In the genomic region with DNA sequence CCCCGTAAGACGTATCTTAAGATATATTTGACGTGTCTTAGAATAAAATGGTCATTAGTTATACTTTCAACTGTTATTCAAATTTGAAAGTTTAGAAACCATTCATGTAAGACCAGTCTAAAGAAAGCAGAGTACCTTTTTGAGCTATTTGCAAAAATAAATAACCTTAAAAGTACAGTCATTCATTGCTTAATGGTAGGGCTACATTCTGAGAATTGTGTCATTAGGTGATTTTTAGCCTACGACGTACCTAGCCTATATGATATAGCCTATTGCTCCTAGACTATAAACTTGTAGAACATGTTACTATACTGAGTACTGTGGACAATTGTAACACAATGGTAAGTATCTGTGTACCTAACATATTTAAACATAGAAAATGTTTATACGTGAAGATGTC, we compare ENCODE assay signal across 23 cellular contexts.
"Had no signal": no experiment of that assay in that cellular context is flagged by ENCODE, and none has a peak within 500 bp of the region (broad histone marks: within the 10 kb centered on the region; RNA-seq: fewer than 3 reads in every experiment).

No MANE protein-coding gene starts in this region.

- DNase-seq: activated CD4-positive, alpha-beta memory T cell treated with anti-CD3 and anti-CD28 coated beads, Interleukin-2, amount 10 ng/mL, durations not matched to agents 7 days and 5 days; activated CD4-positive, alpha-beta T cell treated with anti-CD3 and anti-CD28 coated beads, Interleukin-2, amount 10 ng/mL, durations not matched to agents 24 days and 14 days; activated CD8-positive, alpha-beta memory T cell treated with anti-CD3 and anti-CD28 coated beads, Interleukin-2, amount 50 U/mL, for 48 hours; activated gamma-delta T cell treated with Interleukin-2 at 50 U/mL for 16 hours; activated naive CD4-positive, alpha-beta T cell treated with anti-CD3 and anti-CD28 coated beads, Interleukin-2, amount 50 U/mL, for 16 hours; activated T-cell treated with anti-CD3 and anti-CD28 coated beads, Interleukin-2, amount 50 U/mL, for 24 hours; amygdala; caudate nucleus; endodermal cell; foreskin fibroblast; head of caudate nucleus; hippocampal formation; left cardiac atrium; left ventricle myocardium superior; posterior cingulate gyrus; right cardiac atrium; stimulated activated CD4-positive, alpha-beta T cell treated with anti-CD3 and anti-CD28 coated beads, Interleukin-2, amount 100 ng/mL, for 48 hours; stimulated activated naive CD4-positive, alpha-beta T cell treated with Interleukin-2 at 50 U/mL for 16 hours; WERI-Rb-1 had no signal

- H3K27ac ChIP-seq: tibial nerve, WERI-Rb-1 had no signal

- ATAC-seq: activated CD4-positive, CD25-positive, alpha-beta regulatory T cell treated with anti-CD3 and anti-CD28 coated beads, Interleukin-2, amount 50 U/mL, for 24 hours; activated T-helper 17 cell treated with anti-CD3 and anti-CD28 coated beads, Interleukin-2, amount 50 U/mL, for 72 hours; esophagus mucosa; left cardiac atrium; left ventricle myocardium superior; right cardiac atrium had no signal
